Comparison of ENCODE assay signal across 20 cellular contexts in the genomic region with DNA sequence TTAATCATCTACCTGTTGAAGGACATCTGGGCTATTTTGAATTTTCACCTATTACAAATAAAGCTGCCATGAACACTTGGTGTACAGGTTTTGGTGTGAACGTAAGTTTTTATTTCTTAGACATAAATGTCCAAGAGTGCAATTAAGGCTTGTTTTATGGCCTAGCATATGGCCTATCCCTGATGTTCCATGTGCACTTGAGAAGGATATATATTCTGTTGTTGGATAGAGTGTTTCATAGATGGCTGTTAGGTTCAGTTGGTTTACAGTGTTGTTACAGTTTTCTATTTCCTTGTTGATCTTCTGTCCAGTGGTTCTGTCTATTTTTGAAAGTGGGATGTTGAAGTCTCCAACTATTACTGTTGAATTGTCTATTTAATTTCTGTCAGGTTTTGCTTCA.
"Had no signal": no experiment of that assay in that cellular context is flagged by ENCODE, and none has a peak within 500 bp of the region (broad histone marks: within the 10 kb centered on the region; RNA-seq: fewer than 3 reads in every experiment).

No MANE protein-coding gene starts in this region.

- DNase-seq: occipital lobe; ovary; posterior cingulate gyrus; psoas muscle; right cardiac atrium; right lobe of liver; sigmoid colon; small intestine; stimulated activated CD4-positive, alpha-beta T cell treated with anti-CD3 and anti-CD28 coated beads, Interleukin-15, amount 100 ng/mL, for 24 hours; stimulated activated CD4-positive, alpha-beta T cell treated with anti-CD3 and anti-CD28 coated beads, Interleukin-2, amount 100 ng/mL, for 24 hours; stimulated activated CD4-positive, alpha-beta T cell treated with anti-CD3 and anti-CD28 coated beads, Interleukin-2, amount 100 ng/mL, for 48 hours; stimulated activated CD4-positive, alpha-beta T cell treated with anti-CD3 and anti-CD28 coated beads, Interleukin-4, amount 100 ng/mL, for 24 hours; stimulated activated naive B cell treated with anti-CD40 and anti-IgM and Interleukin-4, amounts not matched to agents 10 μg/mL and 1 μg/mL and 100 μg/mL, for 72 hours; stimulated activated naive CD4-positive, alpha-beta T cell treated with Interleukin-2 at 50 U/mL for 16 hours; stomach; thyroid gland; trophoblast cell; upper lobe of left lung had no signal

- FAIRE-seq: small intestine, urothelium cell line had no signal

- ATAC-seq: psoas muscle; right cardiac atrium; right lobe of liver; stimulated activated effector memory CD8-positive, alpha-beta T cell treated with anti-CD3 and anti-CD28 coated beads, Interleukin-12 subunit alpha, Interleukin-12 subunit beta, amount 100 ng/mL, for 72 hours; stimulated activated naive B cell treated with anti-CD40 and anti-IgM and Interleukin-4, amounts not matched to agents 10 μg/mL and 1 μg/mL and 100 μg/mL, for 72 hours had no signal
